Comparison of ENCODE assay signal across 13 cellular contexts in the genomic region with DNA sequence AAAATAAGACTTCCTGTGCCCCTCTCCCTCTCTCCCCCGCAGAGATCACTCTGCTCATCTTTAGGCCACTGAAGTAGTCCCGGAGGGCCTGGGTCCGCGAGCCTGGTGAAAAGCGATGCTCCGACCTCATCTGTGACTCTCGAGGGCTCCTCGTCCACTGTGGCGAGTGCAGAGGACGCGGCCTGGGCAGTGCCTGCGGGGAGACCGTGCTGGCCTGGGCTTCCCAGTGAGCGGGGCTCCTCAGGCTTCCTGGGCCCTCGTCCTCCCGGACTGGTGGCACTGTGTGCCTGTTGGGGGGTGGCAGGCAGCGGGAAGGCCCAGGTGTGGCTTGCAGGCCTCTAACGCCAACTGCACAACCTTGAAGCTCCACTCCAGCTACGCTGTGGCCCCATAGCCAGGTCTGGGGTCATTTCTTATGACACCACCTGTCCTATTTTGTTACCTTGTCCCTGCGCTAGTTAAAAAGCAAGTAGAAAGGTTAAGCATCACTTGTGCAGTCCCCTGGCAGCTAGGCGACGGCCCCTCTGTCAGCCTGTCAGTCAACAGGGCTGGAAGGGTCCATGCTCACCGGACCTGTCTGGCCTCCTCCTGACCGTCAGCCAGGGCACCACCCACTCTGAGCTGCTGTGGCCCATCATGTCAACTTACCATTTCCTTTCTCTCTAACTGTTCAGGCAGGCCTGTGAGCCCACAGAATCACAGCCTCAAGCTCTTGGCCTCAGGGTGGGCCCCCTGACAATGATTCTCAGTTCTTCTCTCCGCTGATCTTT. TPM values are rescaled to one million over a fixed set of nuclear protein-coding genes. Genes with fewer than 3 reads are reported as not detected.
A peak's percentile ranks its signal among the peaks of the same experiment; 100 is the strongest.
DNase-seq lines count a peak whose midpoint lies in the region; ATAC-seq and TF ChIP-seq lines count a peak whose summit lies in the region.
"Had no signal": no experiment of that assay in that cellular context is flagged by ENCODE, and none has a peak within 500 bp of the region (broad histone marks: within the 10 kb centered on the region; RNA-seq: fewer than 3 reads in every experiment).

No MANE protein-coding gene starts in this region.

- ATAC-seq in HG03175 (IDR thresholded peaks at IDR 0.05; ENCODE audit: unreplicated experiment) (no peak), GM19467 (IDR thresholded peaks at IDR 0.05; ENCODE audit: unreplicated experiment) (no peak)

- peaks cover 40% of the 10 kb centered on the region for H3K4me1 Mint-ChIP-seq in progenitor cell of endocrine pancreas (ENCODE audit: low read depth)
- H3K4me1 Mint-ChIP-seq: CD8-positive, alpha-beta memory T cell had no signal

- H3K9me3 Mint-ChIP-seq in progenitor cell of endocrine pancreas (ENCODE audit: low read depth) = no peaks in the 10 kb centered on the region
- H3K9me3 Mint-ChIP-seq: CD8-positive, alpha-beta memory T cell had no signal

- no peak overlapping the region for H3K4me3 Mint-ChIP-seq in progenitor cell of endocrine pancreas (ENCODE audit: low read depth)
- H3K4me3 Mint-ChIP-seq: CD8-positive, alpha-beta memory T cell had no signal

- TF ChIP-seq CTCF in progenitor cell of endocrine pancreas (IDR thresholded peaks at IDR 0.05; ENCODE audit: unreplicated experiment) = no peak

- peaks cover 11% of the 10 kb centered on the region for H3K36me3 Mint-ChIP-seq in progenitor cell of endocrine pancreas (ENCODE audit: insufficient read depth)
- H3K36me3 Mint-ChIP-seq: CD8-positive, alpha-beta memory T cell had no signal

- H3K27me3 Mint-ChIP-seq in progenitor cell of endocrine pancreas = peaks cover 2% of the 10 kb centered on the region

- H3K27ac Mint-ChIP-seq in progenitor cell of endocrine pancreas = peak overlapping the region; percentile 89
- H3K27ac Mint-ChIP-seq: CD8-positive, alpha-beta memory T cell had no signal

- peak; percentile 25 for DNase-seq in activated CD8-positive, alpha-beta memory T cell treated with anti-CD3 and anti-CD28 coated beads, Interleukin-2, amount 50 U/mL, for 48 hours
- no peak for DNase-seq in activated CD8-positive, alpha-beta memory T cell treated with anti-CD3 and anti-CD28 coated beads for 24 hours
- DNase-seq in GM03348 (ENCODE audit: low spot score) = peak; percentile 2
- peak; percentile 56 for DNase-seq in islet precursor cell
- DNase-seq in progenitor cell of endocrine pancreas (ENCODE audit: low spot score, unreplicated experiment) = no peak
- no peak for DNase-seq in NCI-H1092 treated with DMSO at 0.1 percent for 48 hours (lab: John Stamatoyannopoulos, UW)
- DNase-seq: BE2C; Caco-2; CD8-positive, alpha-beta memory T cell; DND-41; GDM1 had no signal

RNA-seq across cellular contexts. Expression of a gene that starts 20.5 kb away (rescaled TPM):
- 86.5 and 103 TPM in 2 replicates for total RNA-seq in progenitor cell of endocrine pancreas
- total RNA-seq: CD8-positive, alpha-beta memory T cell had no signal

RNA-seq across cellular contexts. Expression of a gene that starts 40.4 kb away (rescaled TPM):
- 33.6 and 34.4 TPM in 2 replicates for total RNA-seq in progenitor cell of endocrine pancreas

Comparison
In these comparisons a context has a peak if more than half of its experiments do, and no peak if none do; other contexts are left out.
1. DNase-seq: peak in activated CD8-positive, alpha-beta memory T cell treated with anti-CD3 and anti-CD28 coated beads, Interleukin-2, amount 50 U/mL, for 48 hours (single experiment), GM03348 (single experiment) and islet precursor cell (single experiment); none in activated CD8-positive, alpha-beta memory T cell treated with anti-CD3 and anti-CD28 coated beads for 24 hours (single experiment), progenitor cell of endocrine pancreas (single experiment) and NCI-H1092 treated with DMSO at 0.1 percent for 48 hours (single experiment).